16 cellular contexts compared by ENCODE assay signal in the genomic region with DNA sequence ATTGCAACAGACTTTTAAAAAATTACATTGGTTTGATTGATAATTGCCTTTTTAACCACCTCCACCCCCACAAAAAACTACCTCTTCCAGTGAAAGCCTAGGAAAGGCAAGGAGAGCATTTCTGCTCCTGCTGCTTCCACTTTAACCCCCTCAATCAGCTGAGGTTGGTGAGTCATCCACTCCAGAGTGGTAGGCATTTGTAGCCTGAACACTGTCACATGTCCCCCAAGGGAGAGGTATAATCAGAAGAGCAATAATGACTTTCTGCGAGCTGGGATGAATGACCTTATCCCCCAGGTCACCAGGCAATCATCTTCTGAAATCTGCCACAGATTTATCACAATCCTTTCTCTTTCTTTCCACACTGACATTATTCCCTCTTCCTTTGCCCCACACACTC.
DNase-seq lines count a peak whose midpoint lies in the region; TF ChIP-seq lines count a peak whose summit lies in the region.
"Had no signal": no experiment of that assay in that cellular context is flagged by ENCODE, and none has a peak within 500 bp of the region (broad histone marks: within the 10 kb centered on the region; RNA-seq: fewer than 3 reads in every experiment).

No MANE protein-coding gene starts in this region.

- peaks cover 46% of the 10 kb centered on the region for H3K4me1 Mint-ChIP-seq in endodermal cell

- H3K36me3 Mint-ChIP-seq in endodermal cell (ENCODE audit: low read depth) = peaks cover 44% of the 10 kb centered on the region

- no peak overlapping the region for H3K9ac ChIP-seq in endodermal cell (ENCODE audit: extremely low read depth, low read length, poor library complexity, severe bottlenecking)

- H3K27me3 Mint-ChIP-seq in endodermal cell (ENCODE audit: insufficient read depth) = peaks cover 2% of the 10 kb centered on the region

- no peak for TF ChIP-seq CTCF in endodermal cell (conservative IDR thresholded peaks at IDR 0.05)
- TF ChIP-seq CTCF in retinal pigment epithelial cell (conservative IDR thresholded peaks at IDR 0.05; ENCODE audit: low read depth, low read length) = no peak

- H3K27ac Mint-ChIP-seq in endodermal cell = no peak overlapping the region

- H3K9me3 Mint-ChIP-seq in endodermal cell = peaks cover 21% of the 10 kb centered on the region

- H3K36me3 ChIP-seq in endodermal cell (ENCODE audit: control insufficient read depth, insufficient read depth, low read length) (no peaks in the 10 kb centered on the region), H7 (replicated peaks; ENCODE audit: control insufficient read depth, insufficient read depth, low read length) (no peaks in the 10 kb centered on the region)

- DNase-seq in DMS 273 (lab: John Stamatoyannopoulos, UW; ENCODE audit: unreplicated experiment) (peak; percentile 4), DMS 273 treated with DMSO at 0.1 percent for 48 hours (lab: John Stamatoyannopoulos, UW) (no peak), NCI-H2171 (lab: John Stamatoyannopoulos, UW) (peak; percentile 12), endodermal cell (no peak), retinal pigment epithelial cell (ENCODE audit: low read depth) (peak; percentile 43), H7 (no peak), kidney glomerular epithelial cell (lab: John Stamatoyannopoulos, UW) (no peak), T-helper 1 cell (no peak)
- DNase-seq: activated CD4-positive, alpha-beta T cell treated with anti-CD3 and anti-CD28 coated beads, Interleukin-2, amount 50 U/mL, for 4 hours; amniotic stem cell; dermis blood vessel endothelial cell; MM.1S; NCI-H526 treated with DMSO at 0.1 percent for 48 hours; small intestine; T1000 had no signal

- H3K27ac ChIP-seq in endodermal cell (ENCODE audit: low read depth, low read length) = peak overlapping the region; percentile 27
- H3K27ac ChIP-seq: 22Rv1 had no signal

- 88% methylated on average over 1 of the region's 1 CpG; no CpG with 5 or more reads in 1 of the 2 experiments for WGBS in endodermal cell (ENCODE audit: insufficient coverage in 1 of 2, insufficient read length in 1 of 2), 2 experiments

- H3K4me3 Mint-ChIP-seq in endodermal cell = no peak overlapping the region

- H3K27me3 ChIP-seq in endodermal cell (ENCODE audit: control insufficient read depth, insufficient read depth, low read length, poor library complexity, severe bottlenecking) = no peaks in the 10 kb centered on the region
- no peaks in the 10 kb centered on the region for H3K27me3 ChIP-seq in H7 (ENCODE audit: control insufficient read depth, insufficient read depth, low read length)

- H3K9me3 ChIP-seq in endodermal cell (ENCODE audit: control insufficient read depth, low read length) = peaks cover 21% of the 10 kb centered on the region

- H3K4me1 ChIP-seq in endodermal cell (ENCODE audit: control insufficient read depth, insufficient read depth, low read length) = peaks cover 14% of the 10 kb centered on the region

- H3K4me3 ChIP-seq in endodermal cell (ENCODE audit: low read length) (no peak overlapping the region), retinal pigment epithelial cell (ENCODE audit: low read length) (no peak overlapping the region), H7 (ENCODE audit: insufficient read depth, low read depth, low read length) (no peak overlapping the region)

Comparison
In these comparisons a context has a peak if more than half of its experiments do, and no peak if none do; other contexts are left out.
1. DNase-seq: peak in DMS 273 (single experiment), NCI-H2171 (single experiment) and retinal pigment epithelial cell (single experiment); none in DMS 273 treated with DMSO at 0.1 percent for 48 hours (single experiment), endodermal cell (single experiment), H7 (single experiment), kidney glomerular epithelial cell (single experiment) and T-helper 1 cell (0 of 5).